17 cellular contexts compared by ENCODE assay signal in the genomic region with DNA sequence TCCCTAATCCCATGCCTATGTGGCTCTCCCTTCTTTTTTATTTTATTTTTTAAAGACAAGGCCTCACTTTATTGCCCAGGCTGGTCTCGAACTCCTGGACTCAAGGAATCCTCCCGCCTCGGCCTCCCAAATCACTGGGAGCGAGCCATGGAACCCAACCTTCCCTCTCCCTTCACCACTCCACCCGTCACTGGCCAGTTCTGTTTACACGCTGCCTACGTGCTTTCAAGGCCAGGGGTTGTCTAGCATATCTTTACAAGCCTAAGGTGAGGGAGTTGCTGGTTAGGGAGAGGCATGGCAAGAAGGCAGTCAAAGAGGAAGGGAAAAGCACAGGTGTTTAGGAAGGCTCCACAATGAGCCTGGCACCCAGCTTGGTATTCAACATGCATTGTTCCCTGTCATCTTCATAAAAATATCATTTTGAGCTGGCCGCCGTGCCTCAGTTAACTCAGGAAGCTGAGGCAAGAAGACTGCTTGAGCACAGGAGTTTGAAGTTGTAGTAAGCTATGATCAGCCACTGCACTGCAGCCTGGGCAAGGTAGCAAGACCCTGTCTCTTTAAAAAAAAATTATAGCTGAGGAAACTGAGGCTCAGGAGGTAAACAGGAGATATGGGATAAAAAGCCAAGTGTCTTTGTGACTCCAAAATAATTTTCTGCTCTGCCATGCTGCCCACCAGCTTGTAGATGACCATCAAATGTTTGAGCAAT. TPM values are rescaled to one million over a fixed set of nuclear protein-coding genes. Genes with fewer than 3 reads are reported as not detected.
DNase-seq lines count a peak whose midpoint lies in the region; ATAC-seq and TF ChIP-seq lines count a peak whose summit lies in the region.
"Had no signal": no experiment of that assay in that cellular context is flagged by ENCODE, and none has a peak within 500 bp of the region (broad histone marks: within the 10 kb centered on the region; RNA-seq: fewer than 3 reads in every experiment).

No MANE protein-coding gene starts in this region.

- no peaks in the 10 kb centered on the region; the same call in 1 of the 2 replicates for H3K9me1 ChIP-seq in IMR-90 (ENCODE audit: insufficient read depth, low read length)

- no peak overlapping the region for H2BK120ac ChIP-seq in IMR-90 (ENCODE audit: low read depth, low read length)

- H3K27ac ChIP-seq in ACC112 (ENCODE audit: low read depth, low read length) (no peak overlapping the region), IMR-90 (ENCODE audit: insufficient read depth, low read length) (no peak overlapping the region), osteoblast (ENCODE audit: low read depth, low read length) (no peak overlapping the region)
- H3K27ac ChIP-seq: Peyer's patch had no signal

- H2AFZ ChIP-seq in ACC112 (ENCODE audit: low read length, unreplicated experiment) (no peak overlapping the region), IMR-90 (replicated peaks; ENCODE audit: low read length, poor library complexity) (peak overlapping the region; percentile 24), osteoblast (ENCODE audit: low read length) (peak overlapping the region; percentile 96)

- no peak overlapping the region for H2BK20ac ChIP-seq in IMR-90 (ENCODE audit: low read depth, low read length)

- H2BK15ac ChIP-seq in IMR-90 (ENCODE audit: low read depth, low read length), result no peak overlapping the region

- H2AK5ac ChIP-seq in IMR-90 (ENCODE audit: low read depth, low read length), result no peak overlapping the region; the same call in 1 of the 2 replicates

- H3K4ac ChIP-seq in IMR-90 (ENCODE audit: low read depth, low read length), result no peak overlapping the region

- dilution Hi-C loops in IMR-90 (cut with HindIII; ENCODE audit: low sequenced_read_pairs, unreplicated experiment), result no loop called here

- ATAC-seq in IMR-90 (ENCODE audit: low read depth) (no peak), GM21786 (IDR thresholded peaks at IDR 0.05; ENCODE audit: unreplicated experiment) (no peak)

- CTCF ChIA-PET in IMR-90 (lab: Yijun Ruan, JAX), result no interaction called here

- TF ChIP-seq RAD21 in IMR-90 (IDR thresholded peaks at IDR 0.05; ENCODE audit: low read length), result no peak

- H3K9ac ChIP-seq in IMR-90 (ENCODE audit: low read depth, low read length), result no peak overlapping the region

- POLR2A ChIA-PET in IMR-90 (lab: Charles Lee; ENCODE audit: unreplicated experiment), result no interaction called here

- H3K9me3 ChIP-seq in IMR-90 (ENCODE audit: control insufficient read depth, insufficient read depth, low read length) (no peaks in the 10 kb centered on the region), osteoblast (ENCODE audit: low read depth, low read length) (no peaks in the 10 kb centered on the region), MG63 (no peaks in the 10 kb centered on the region)
- H3K9me3 ChIP-seq: Peyer's patch had no signal

- no peak for TF ChIP-seq CTCF in IMR-90 (conservative IDR thresholded peaks at IDR 0.05; ENCODE audit: low read depth, low read length)
- no peak for TF ChIP-seq CTCF in epithelial cell of esophagus (IDR thresholded peaks at IDR 0.05; ENCODE audit: insufficient read depth, low read depth, low read length, missing control alignments)
- no peak for TF ChIP-seq CTCF in osteoblast (IDR thresholded peaks at IDR 0.05; ENCODE audit: extremely low read depth, low read depth, low read length)

- no peak overlapping the region for H3K18ac ChIP-seq in IMR-90 (ENCODE audit: low read depth, low read length)

- no peak overlapping the region for H3K23ac ChIP-seq in IMR-90 (ENCODE audit: low read depth, low read length)

- H2BK5ac ChIP-seq in IMR-90 (ENCODE audit: low read depth, low read length, poor library complexity, severe bottlenecking), result no peak overlapping the region

- H3K4me2 ChIP-seq in IMR-90 (ENCODE audit: low read depth, low read length), result no peak overlapping the region
- peak overlapping the region; percentile 94 for H3K4me2 ChIP-seq in osteoblast (ENCODE audit: insufficient read depth, low read length)

- H3K79me2 ChIP-seq in ACC112 (ENCODE audit: control insufficient read depth, insufficient read depth, low read length, unreplicated experiment) (peaks cover 3% of the 10 kb centered on the region), osteoblast (ENCODE audit: insufficient read depth, low read length) (peaks cover 3% of the 10 kb centered on the region)

- peak overlapping the region; percentile 92 for H3K4me3 ChIP-seq in ACC112 (ENCODE audit: low read depth, low read length)
- H3K4me3 ChIP-seq in IMR-90 (ENCODE audit: insufficient read depth, low read depth, low read length), result no peak overlapping the region
- H3K4me3 ChIP-seq in epithelial cell of esophagus (ENCODE audit: low read length), result peak overlapping the region; percentile 85
- H3K4me3 ChIP-seq in osteoblast (ENCODE audit: insufficient read depth, low read length), result peak overlapping the region; percentile 95
- H3K4me3 ChIP-seq in MG63, result no peak overlapping the region; the same call in 1 of the 2 replicates

- no peaks in the 10 kb centered on the region for H3K36me3 ChIP-seq in ACC112 (ENCODE audit: insufficient read depth, low read length)
- no peaks in the 10 kb centered on the region for H3K36me3 ChIP-seq in IMR-90 (ENCODE audit: control insufficient read depth, insufficient read depth, low read length)
- H3K36me3 ChIP-seq in osteoblast (ENCODE audit: insufficient read depth, low read length), result no peaks in the 10 kb centered on the region
- H3K36me3 ChIP-seq in MG63, result no peaks in the 10 kb centered on the region
- H3K36me3 ChIP-seq: Peyer's patch had no signal

- H2AK9ac ChIP-seq in IMR-90 (replicated peaks; ENCODE audit: low read depth, low read length, poor library complexity), result peak overlapping the region; percentile 65

- H4K20me1 ChIP-seq in IMR-90 (ENCODE audit: insufficient read depth, low read length), result no peaks in the 10 kb centered on the region
- H4K20me1 ChIP-seq in osteoblast (ENCODE audit: insufficient read depth, low read length), result no peaks in the 10 kb centered on the region

- H3K4me1 ChIP-seq in ACC112 (ENCODE audit: control insufficient read depth, insufficient read depth, low read length, unreplicated experiment) (peaks cover 3% of the 10 kb centered on the region), IMR-90 (ENCODE audit: control insufficient read depth, insufficient read depth, low read length) (peaks cover 2% of the 10 kb centered on the region; the same call in 1 of the 2 replicates), osteoblast (ENCODE audit: insufficient read depth, low read length) (peaks cover 5% of the 10 kb centered on the region)
- H3K4me1 ChIP-seq: Peyer's patch had no signal

- no peak for TF ChIP-seq POLR2A in IMR-90 (IDR thresholded peaks at IDR 0.05; ENCODE audit: low read depth, low read length)

- no TSS peak for BruUV-seq in IMR-90 (replicated peaks; lab: Mats Ljungman, UMichigan)

- intact Hi-C loops in IMR-90 (cut with micrococcal nuclease), result no loop called here

- no peak overlapping the region for H4K5ac ChIP-seq in IMR-90 (ENCODE audit: low read depth, low read length)

- DNase-seq in IMR-90 (no peak), epithelial cell of esophagus (ENCODE audit: low read depth) (no peak), osteoblast (ENCODE audit: insufficient read length, low spot score, missing footprints) (no peak), MG63 (no peak), NCI-H748 (lab: John Stamatoyannopoulos, UW; ENCODE audit: unreplicated experiment) (no peak), 8988T (no peak)
- DNase-seq: CD4-positive, CD25-positive, alpha-beta regulatory T cell; DMS79 treated with DMSO at 0.1 percent for 48 hours; NCI-H146; NCI-H345; NCI-H69; Peyer's patch; SHP77 had no signal

- in situ Hi-C loops in IMR-90 (cut with MboI; ENCODE audit: low sequenced_read_pairs), result no loop called here

- no peaks in the 10 kb centered on the region for H3K27me3 ChIP-seq in ACC112 (ENCODE audit: insufficient read depth, low read length)
- H3K27me3 ChIP-seq in IMR-90 (ENCODE audit: control insufficient read depth, insufficient read depth, low read length), result no peaks in the 10 kb centered on the region
- H3K27me3 ChIP-seq in osteoblast (ENCODE audit: insufficient read depth, low read length), result no peaks in the 10 kb centered on the region
- no peaks in the 10 kb centered on the region for H3K27me3 ChIP-seq in MG63
- H3K27me3 ChIP-seq: Peyer's patch had no signal

- H4K8ac ChIP-seq in IMR-90 (ENCODE audit: low read depth in 2 of 2, low read length in 2 of 2), result no peak overlapping the region

- no peak overlapping the region for H4K91ac ChIP-seq in IMR-90 (ENCODE audit: insufficient read depth, low read depth, low read length)

- H3K56ac ChIP-seq in IMR-90 (ENCODE audit: extremely low read depth, insufficient read depth, low read length), result no peak overlapping the region

- no peak overlapping the region for H3K14ac ChIP-seq in IMR-90 (replicated peaks; ENCODE audit: low read depth, low read length)

- H3K79me1 ChIP-seq in IMR-90 (ENCODE audit: low read depth in 1 of 2, low read length in 2 of 2), result no peaks in the 10 kb centered on the region

- 100% methylated on average over 2 of the region's 9 CpGs; no CpG with 5 or more reads in 1 of the 2 experiments for WGBS in IMR-90 (ENCODE audit: extremely low coverage in 2 of 2, insufficient read length in 1 of 2), 2 experiments

TF ChIP-seq in IMR-90, 13 proteins besides CTCF, POLR2A, EP300 and RAD21 (continues in another document):
- TF ChIP-seq MAZ (IDR thresholded peaks at IDR 0.05; ENCODE audit: borderline replicate concordance, low read depth, low read length) (no peak), FOS (IDR thresholded peaks at IDR 0.05; ENCODE audit: low read depth, low read length) (no peak)

RNA-seq across cellular contexts. Expression of gene RHBDL2, which starts 1.1 kb away (rescaled TPM):
- total RNA-seq in IMR-90 (2012; rRNA removed) (0.28 and 0.36 TPM in 2 replicates), osteoblast (0.59 and 0.72 TPM in 2 replicates)
- polyA plus RNA-seq in IMR-90 (2012; rRNA removed), result 0.30 and 0.38 TPM in 2 replicates
- polyA plus RNA-seq in IMR-90 (2012; cell fraction: cytosol; rRNA removed), result 0.05 and 0.11 TPM in 2 replicates
- polyA plus RNA-seq in IMR-90 (2012; cell fraction: nucleus; rRNA removed; ENCODE audit: low replicate concordance), result 0.17 and 0.41 TPM in 2 replicates
- 0.59 TPM in 1 of 2 replicates, not detected in the other for total RNA-seq in MG63 (2014; rRNA removed; shearing (Covaris generic); ENCODE audit: low replicate concordance)
- total RNA-seq: CD4-positive, CD25-positive, alpha-beta regulatory T cell had no signal
- polyA plus RNA-seq: IgD-negative memory B cell had no signal

RNA-seq across cellular contexts. Expression of gene AKIRIN1, which starts 50.6 kb away (rescaled TPM):
- total RNA-seq in IMR-90 (2012; rRNA removed), result 42.5 and 63.9 TPM in 2 replicates
- polyA plus RNA-seq in IMR-90 (2012; rRNA removed), result 37.7 and 44.2 TPM in 2 replicates
- 16.8 and 21.1 TPM in 2 replicates for polyA plus RNA-seq in IMR-90 (2012; cell fraction: cytosol; rRNA removed)
- polyA plus RNA-seq in IMR-90 (2012; cell fraction: nucleus; rRNA removed; ENCODE audit: low replicate concordance), result 8.1 and 24.7 TPM in 2 replicates
- 35.1 and 42.1 TPM in 2 replicates for total RNA-seq in osteoblast
- 42.4 and 45.2 TPM in 2 replicates for total RNA-seq in MG63 (2014; rRNA removed; shearing (Covaris generic); ENCODE audit: low replicate concordance)

RNA-seq across cellular contexts. Expression of gene GJA9, which starts 59.1 kb away (rescaled TPM):
- total RNA-seq in IMR-90 (2012; rRNA removed) (not detected in 2 replicates), osteoblast (not detected in 2 replicates)
- not detected in 2 replicates for polyA plus RNA-seq in IMR-90 (2012; rRNA removed)
- not detected in 2 replicates for polyA plus RNA-seq in IMR-90 (2012; cell fraction: cytosol; rRNA removed)
- polyA plus RNA-seq in IMR-90 (2012; cell fraction: nucleus; rRNA removed; ENCODE audit: low replicate concordance), result not detected in 2 replicates
- not detected in 2 replicates for total RNA-seq in MG63 (2014; rRNA removed; shearing (Covaris generic); ENCODE audit: low replicate concordance)
- total RNA-seq: CD4-positive, CD25-positive, alpha-beta regulatory T cell; H1; Peyer's patch had no signal
- polyA plus RNA-seq: CD4-positive, CD25-positive, alpha-beta regulatory T cell; H1; IgD-negative memory B cell had no signal

Comparison
In these comparisons a context has a peak if more than half of its experiments do, and no peak if none do; other contexts are left out.
1. H3K4me3 ChIP-seq: peak in ACC112 (single experiment), epithelial cell of esophagus (single experiment) and osteoblast (single experiment); none in IMR-90 (single experiment) and MG63 (single experiment).